Comparison of ENCODE assay signal across 8 cellular contexts in genomic region chr9:81689343-81690175, GRCh38. TPM values are rescaled to one million over a fixed set of nuclear protein-coding genes. Genes with fewer than 3 reads are reported as not detected.
A peak's percentile ranks its signal among the peaks of the same experiment; 100 is the strongest.
DNase-seq lines count a peak whose midpoint lies in the region; ATAC-seq and TF ChIP-seq lines count a peak whose summit lies in the region.

Gene TLE1 (minus strand): TSS chr9:81689547. CDS start chr9:81688240, 1,307 bp downstream.

- in situ Hi-C loops in G401 (cut with HindIII; ENCODE audit: low sequenced_read_pairs): no loop called here

- peaks cover 0 to 24% (median 18%) of the 10 kb centered on the region in 3 donors for H3K4me1 Mint-ChIP-seq in T-cell

- DNase-seq in G401 (ENCODE audit: low spot score) (peak; percentile 99), NCI-H1092 (lab: John Stamatoyannopoulos, UW) (peak; percentile 99), T-cell (peak; percentile 21 to 81 (median 70)), left cardiac atrium (peak; percentile 99), pons (ENCODE audit: low spot score) (peak; percentile 99), tibial nerve (ENCODE audit: low spot score in 2 of 2) (peak; percentile 97)

- peak within 1 kb of the TSS; percentile 85 to 88 (median 87) for H3K4me3 Mint-ChIP-seq in T-cell

- peaks cover 0 to 20% of the 10 kb centered on the region in 2 donors for H3K27me3 Mint-ChIP-seq in T-cell

- no peaks in the 10 kb centered on the region for H3K36me3 Mint-ChIP-seq in T-cell

- peak in 2 of 5 experiments; percentile 23 to 48 for TF ChIP-seq CTCF in tibial nerve (IDR thresholded peaks at IDR 0.05)

- H3K9me3 Mint-ChIP-seq in T-cell: no peaks in the 10 kb centered on the region

- no peaks in the 10 kb centered on the region for H3K27me3 ChIP-seq in tibial nerve

- POLR2A ChIA-PET in T-cell (lab: Charles Lee): no interaction called here

- peak; percentile 60 to 97 for TF ChIP-seq EP300 in tibial nerve (IDR thresholded peaks at IDR 0.05)

- peak within 1 kb of the TSS; percentile 86 for H3K27ac ChIP-seq in angular gyrus (ENCODE audit: low read depth, low read length)
- peak within 1 kb of the TSS; percentile 89 to 97 (median 94) for H3K27ac ChIP-seq in tibial nerve

- ATAC-seq in HG02588 (IDR thresholded peaks at IDR 0.05; ENCODE audit: unreplicated experiment) (peak; percentile 78), T-cell (replicated peaks in 1 of 4) (peak; percentile 82 to 84 (median 82)), left cardiac atrium (peak; percentile 94 to 97)

- TF ChIP-seq POLR2A in tibial nerve (IDR thresholded peaks at IDR 0.05): peak; percentile 88 to 95

- H3K27ac Mint-ChIP-seq in T-cell: no peak within 1 kb of the TSS

- no peaks in the 10 kb centered on the region for H3K9me3 ChIP-seq in tibial nerve

- intact Hi-C loops in left cardiac atrium (cut with DNase I): loop anchor here (10.0 kb wide), 2 partner anchors 75 to 165 kb away; no protein-coding TSS in a partner anchor

- peak within 1 kb of the TSS; percentile 69 to 82 (median 75) for H3K4me3 ChIP-seq in tibial nerve

- 0 to 1% methylated on average over 51 to 75 of the region's 95 CpGs for WGBS in tibial nerve, 2 donors

- peaks cover 0 to 42% (median 2%) of the 10 kb centered on the region in 4 donors for H3K4me1 ChIP-seq in tibial nerve

- CTCF ChIA-PET in T-cell (lab: Charles Lee): interaction anchor here in 1 of 2 donors (0.6 kb wide), 1 partner anchor 45 kb away, joined by 3 read pairs; no protein-coding TSS in a partner anchor

- H3K36me3 ChIP-seq in tibial nerve: no peaks in the 10 kb centered on the region

RNA-seq across cellular contexts. Expression of gene TLE1, which starts in this region (rescaled TPM):
- 9.0 and 13.6 TPM in 2 replicates for total RNA-seq in G401 (2014; rRNA removed; shearing (Covaris generic))
- total RNA-seq in T-cell: 1 to 10 TPM; 1.3 to 3.5 (median 2.8) TPM
- total RNA-seq in left cardiac atrium: 10 to 100 TPM; 15.0 to 15.2 TPM
- 100 to 1,000 TPM in 2 of 4 donors, 10 to 100 TPM in 2; 81.8 to 107 (median 94.7) TPM for total RNA-seq in tibial nerve

Comparison
In these comparisons a context has a peak if more than half of its experiments do, and no peak if none do; other contexts are left out.
1. Peak in every context shown above with its lines: DNase-seq, ATAC-seq, H3K4me3 ChIP-seq and H3K27ac ChIP-seq.